Comparison of ENCODE assay signal across 1 cellular context in the genomic region with DNA sequence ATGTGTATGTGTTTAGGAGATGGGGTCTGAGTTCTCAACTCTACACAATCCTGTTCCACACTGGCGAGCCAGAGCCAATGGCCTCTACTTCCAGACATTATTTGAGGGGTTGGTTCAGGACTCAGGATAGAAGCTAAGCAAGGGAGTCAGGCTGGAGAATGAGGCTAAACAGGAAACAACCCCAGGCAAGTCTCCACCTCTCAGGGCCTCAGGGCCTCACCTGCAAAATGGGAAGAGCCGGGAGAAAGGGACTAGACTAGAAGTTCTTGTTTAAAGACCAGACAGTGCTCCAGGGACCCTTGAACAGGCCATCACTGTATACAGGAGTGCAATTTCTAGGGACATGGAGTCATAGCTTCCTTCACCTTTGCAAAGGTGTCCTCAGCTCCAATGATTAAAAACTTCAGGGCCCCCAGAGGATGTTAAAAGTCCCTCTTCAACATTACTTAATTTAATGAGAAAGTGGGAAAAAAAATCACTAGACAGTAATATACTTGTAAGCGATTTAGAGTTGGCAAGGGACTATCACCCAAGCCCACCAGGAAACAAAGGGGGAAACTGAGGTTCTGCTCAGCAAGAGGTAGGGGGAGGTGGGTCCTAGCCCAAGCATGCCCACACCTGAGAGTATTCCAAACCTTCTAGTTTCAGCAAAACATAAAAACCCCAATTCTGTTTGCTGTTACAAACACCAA.
TF ChIP-seq lines count a peak whose summit lies in the region.

No MANE protein-coding gene starts in this region.

TF ChIP-seq in K562, 482 proteins besides CTCF, POLR2A, EP300 and RAD21 (continued from another document):
- TF ChIP-seq, protein P1, sequence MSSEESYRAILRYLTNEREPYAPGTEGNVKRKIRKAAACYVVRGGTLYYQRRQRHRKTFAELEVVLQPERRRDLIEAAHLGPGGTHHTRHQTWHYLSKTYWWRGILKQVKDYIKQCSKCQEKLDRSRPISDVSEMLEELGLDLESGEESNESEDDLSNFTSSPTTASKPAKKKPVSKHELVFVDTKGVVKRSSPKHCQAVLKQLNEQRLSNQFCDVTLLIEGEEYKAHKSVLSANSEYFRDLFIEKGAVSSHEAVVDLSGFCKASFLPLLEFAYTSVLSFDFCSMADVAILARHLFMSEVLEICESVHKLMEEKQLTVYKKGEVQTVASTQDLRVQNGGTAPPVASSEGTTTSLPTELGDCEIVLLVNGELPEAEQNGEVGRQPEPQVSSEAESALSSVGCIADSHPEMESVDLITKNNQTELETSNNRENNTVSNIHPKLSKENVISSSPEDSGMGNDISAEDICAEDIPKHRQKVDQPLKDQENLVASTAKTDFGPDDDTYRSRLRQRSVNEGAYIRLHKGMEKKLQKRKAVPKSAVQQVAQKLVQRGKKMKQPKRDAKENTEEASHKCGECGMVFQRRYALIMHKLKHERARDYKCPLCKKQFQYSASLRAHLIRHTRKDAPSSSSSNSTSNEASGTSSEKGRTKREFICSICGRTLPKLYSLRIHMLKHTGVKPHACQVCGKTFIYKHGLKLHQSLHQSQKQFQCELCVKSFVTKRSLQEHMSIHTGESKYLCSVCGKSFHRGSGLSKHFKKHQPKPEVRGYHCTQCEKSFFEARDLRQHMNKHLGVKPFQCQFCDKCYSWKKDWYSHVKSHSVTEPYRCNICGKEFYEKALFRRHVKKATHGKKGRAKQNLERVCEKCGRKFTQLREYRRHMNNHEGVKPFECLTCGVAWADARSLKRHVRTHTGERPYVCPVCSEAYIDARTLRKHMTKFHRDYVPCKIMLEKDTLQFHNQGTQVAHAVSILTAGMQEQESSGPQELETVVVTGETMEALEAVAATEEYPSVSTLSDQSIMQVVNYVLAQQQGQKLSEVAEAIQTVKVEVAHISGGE (CRISPR knock-in tag; IDR thresholded peaks at IDR 0.05), result peak in 1 of 3 experiments; percentile 41; a peak in 2 of 6 replicates
TF ChIP-seq in K562: peak in this region for 1.
